ENCODE assay signal across 29 cellular contexts in the genomic region with DNA sequence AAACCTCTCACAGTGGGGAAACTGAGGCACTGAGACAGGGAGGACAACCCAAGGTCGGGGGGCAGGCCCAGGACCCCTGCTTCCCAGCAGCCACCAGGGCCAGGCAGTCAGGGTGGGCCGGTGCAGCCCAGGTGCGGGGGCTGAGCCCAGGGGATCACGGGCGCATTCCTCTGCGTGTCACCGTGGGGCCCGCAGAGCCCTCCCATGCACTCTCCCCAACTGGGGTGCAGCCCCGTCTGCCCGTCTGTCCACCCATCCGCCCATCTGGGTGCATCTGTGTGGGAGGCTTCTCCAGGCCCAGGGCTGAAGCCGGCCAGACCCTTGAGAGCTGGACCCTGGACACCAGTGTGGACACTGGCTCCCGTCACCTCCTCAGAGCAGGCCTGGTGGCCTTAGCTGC. TPM values are rescaled to one million over a fixed set of nuclear protein-coding genes. Genes with fewer than 3 reads are reported as not detected.
"Had no signal": no experiment of that assay in that cellular context is flagged by ENCODE, and none has a peak within 500 bp of the region (broad histone marks: within the 10 kb centered on the region; RNA-seq: fewer than 3 reads in every experiment).

No MANE protein-coding gene starts in this region.

- H3K36me3 ChIP-seq: adrenal gland, MG63 had no signal

- H3K4me1 ChIP-seq: body of pancreas had no signal

- H3K36me3 Mint-ChIP-seq: activated naive CD4-positive, alpha-beta T cell treated with anti-CD3 and anti-CD28 coated beads, Interleukin-2, amount 50 U/mL, for 72 hours had no signal

- H3K27me3 ChIP-seq: adrenal gland, body of pancreas, MG63 had no signal

- H3K9me3 Mint-ChIP-seq: activated CD4-positive, alpha-beta T cell treated with anti-CD3 and anti-CD28 coated beads, Interleukin-2, amount 10 ng/mL, durations not matched to agents 24 days and 14 days; activated CD8-positive, alpha-beta T cell treated with anti-CD3 and anti-CD28 coated beads for 36 hours; activated naive CD4-positive, alpha-beta T cell treated with anti-CD3 and anti-CD28 coated beads for 36 hours; activated naive CD4-positive, alpha-beta T cell treated with anti-CD3 and anti-CD28 coated beads, Interleukin-2, amount 50 U/mL, for 72 hours; activated T-cell treated with anti-CD3 and anti-CD28 coated beads, Interleukin-2, amount 50 U/mL, for 24 hours; activated T-helper 2 cell treated with anti-CD3 and anti-CD28 coated beads, Interferon-gamma antibody, Interleukin-2, Interleukin-4, amounts not matched to agents 10 μg/mL and 5 μg/mL and 100 μg/mL, durations not matched to agents 14 hours and 24 hours and 36 hours had no signal

- H3K27me3 Mint-ChIP-seq: activated CD4-positive, alpha-beta T cell treated with anti-CD3 and anti-CD28 coated beads, Interleukin-2, amount 10 ng/mL, durations not matched to agents 24 days and 14 days; activated CD8-positive, alpha-beta T cell treated with anti-CD3 and anti-CD28 coated beads for 36 hours had no signal

- FAIRE-seq: astrocyte, RCC 7860 had no signal

- H3K4me1 Mint-ChIP-seq: activated CD4-positive, alpha-beta T cell treated with anti-CD3 and anti-CD28 coated beads, Interleukin-2, amount 10 ng/mL, durations not matched to agents 24 days and 14 days had no signal

- DNase-seq: activated CD4-positive, alpha-beta T cell treated with anti-CD3 and anti-CD28 coated beads, Interleukin-2, amount 10 ng/mL, durations not matched to agents 24 days and 14 days; activated CD4-positive, alpha-beta T cell treated with anti-CD3 and anti-CD28 coated beads, Interleukin-2, amount 50 U/mL, for 4 hours; activated CD8-positive, alpha-beta T cell treated with anti-CD3 and anti-CD28 coated beads for 36 hours; activated gamma-delta T cell treated with Interleukin-2 at 50 U/mL for 16 hours; activated naive CD4-positive, alpha-beta T cell treated with anti-CD3 and anti-CD28 coated beads for 36 hours; activated T-cell treated with anti-CD3 and anti-CD28 coated beads, Interleukin-2, amount 50 U/mL, for 24 hours; body of pancreas; central memory CD4-positive, alpha-beta T cell; Karpas-422; KBM-7; MG63; NCI-H1048; NCI-H1436 treated with DMSO at 0.1 percent for 48 hours; NCI-H1694 treated with DMSO at 0.1 percent for 48 hours; NCI-H2029; NCI-H345; NCI-H524 treated with DMSO at 0.1 percent for 48 hours; PC-3; Right ventricle myocardium superior; SW 1271; T-helper 1 cell; T-helper 2 cell; T1000 had no signal

- ATAC-seq: activated CD8-positive, alpha-beta T cell treated with anti-CD3 and anti-CD28 coated beads for 36 hours; activated naive CD4-positive, alpha-beta T cell treated with anti-CD3 and anti-CD28 coated beads, Interleukin-2, amount 50 U/mL, for 72 hours; body of pancreas; PC-3 had no signal

- H3K27ac ChIP-seq: body of pancreas had no signal

- H3K9me3 ChIP-seq: adrenal gland, body of pancreas, MG63 had no signal

- H3K27ac Mint-ChIP-seq: activated CD4-positive, alpha-beta T cell treated with anti-CD3 and anti-CD28 coated beads, Interleukin-2, amount 10 ng/mL, durations not matched to agents 24 days and 14 days; activated CD8-positive, alpha-beta T cell treated with anti-CD3 and anti-CD28 coated beads for 36 hours; activated naive CD4-positive, alpha-beta T cell treated with anti-CD3 and anti-CD28 coated beads for 36 hours; activated naive CD4-positive, alpha-beta T cell treated with anti-CD3 and anti-CD28 coated beads, Interleukin-2, amount 50 U/mL, for 72 hours; activated T-cell treated with anti-CD3 and anti-CD28 coated beads, Interleukin-2, amount 50 U/mL, for 24 hours; activated T-helper 2 cell treated with anti-CD3 and anti-CD28 coated beads, Interferon-gamma antibody, Interleukin-2, Interleukin-4, amounts not matched to agents 10 μg/mL and 5 μg/mL and 100 μg/mL, durations not matched to agents 14 hours and 24 hours and 36 hours had no signal

- H3K4me3 ChIP-seq: adrenal gland, body of pancreas, MG63 had no signal

- H3K4me3 Mint-ChIP-seq: activated CD4-positive, alpha-beta T cell treated with anti-CD3 and anti-CD28 coated beads, Interleukin-2, amount 10 ng/mL, durations not matched to agents 24 days and 14 days; activated CD8-positive, alpha-beta T cell treated with anti-CD3 and anti-CD28 coated beads for 36 hours; activated naive CD4-positive, alpha-beta T cell treated with anti-CD3 and anti-CD28 coated beads for 36 hours; activated T-cell treated with anti-CD3 and anti-CD28 coated beads, Interleukin-2, amount 50 U/mL, for 24 hours had no signal

RNA-seq across cellular contexts. Expression of gene PLCH2, which starts 2.9 kb away (rescaled TPM):
- total RNA-seq: NCI-H460 had no signal

RNA-seq across cellular contexts. Expression of gene HES5, which starts 56.9 kb away (rescaled TPM):
- total RNA-seq: activated CD4-positive, alpha-beta T cell treated with anti-CD3 and anti-CD28 coated beads, Interleukin-2, amount 10 ng/mL, durations not matched to agents 24 days and 14 days; activated CD8-positive, alpha-beta T cell treated with anti-CD3 and anti-CD28 coated beads for 36 hours; activated naive CD4-positive, alpha-beta T cell treated with anti-CD3 and anti-CD28 coated beads for 36 hours; activated T-helper 2 cell treated with anti-CD3 and anti-CD28 coated beads, Interferon-gamma antibody, Interleukin-2, Interleukin-4, amounts not matched to agents 10 μg/mL and 5 μg/mL and 100 μg/mL, durations not matched to agents 14 hours and 24 hours and 36 hours; adrenal gland; astrocyte; body of pancreas; NCI-H460 had no signal
- polyA plus RNA-seq: adrenal gland had no signal
